Comparison of ENCODE assay signal across 1 cellular context in the genomic region with DNA sequence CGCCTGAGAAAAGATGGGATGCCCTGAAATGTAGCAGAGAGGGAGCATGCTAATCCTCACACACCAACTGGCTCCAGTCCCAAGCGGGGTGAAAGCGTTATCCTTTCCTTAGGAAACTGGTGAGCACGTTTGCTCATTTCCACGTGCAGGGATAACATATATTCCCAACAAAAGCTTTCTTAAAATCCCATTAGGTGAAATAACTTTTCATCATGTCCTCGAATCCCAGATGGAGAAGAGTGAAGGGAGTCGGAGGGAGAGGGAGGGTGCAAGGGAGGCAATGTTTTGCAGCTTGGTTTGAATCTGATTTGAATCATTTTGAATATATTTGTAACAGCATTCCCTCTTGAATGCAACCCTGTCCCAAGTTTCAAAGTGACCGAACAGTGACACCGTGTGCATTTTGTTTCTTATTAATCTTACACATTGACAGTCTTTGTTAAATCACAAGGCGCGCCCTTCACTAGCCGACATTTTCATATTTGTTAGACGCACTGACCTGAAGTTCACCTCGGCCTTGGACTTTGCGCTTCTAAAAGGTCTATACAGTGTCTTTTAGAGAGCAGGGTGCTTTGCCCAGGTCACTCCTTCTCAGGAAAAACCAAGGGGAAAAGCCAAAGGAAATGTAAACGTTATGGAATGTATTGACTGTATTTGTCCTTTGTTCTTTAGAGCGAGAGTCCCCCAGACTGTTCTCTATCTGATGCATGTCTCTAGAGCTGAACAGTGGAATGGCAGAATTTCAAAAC.
TF ChIP-seq lines count a peak whose summit lies in the region.

No MANE protein-coding gene starts in this region.

TF ChIP-seq in endothelial cell of umbilical vein, 7 proteins besides CTCF, POLR2A, EP300 and RAD21:
- TF ChIP-seq GATA2 (IDR thresholded peaks at IDR 0.05; ENCODE audit: insufficient read depth, insufficient read length, low read depth, low read length), result peak; percentile 5
- TF ChIP-seq JUN (IDR thresholded peaks at IDR 0.05; ENCODE audit: borderline replicate concordance, insufficient read depth, insufficient read length, low read depth), result no peak
